1 cellular context compared by ENCODE assay signal in the genomic region with DNA sequence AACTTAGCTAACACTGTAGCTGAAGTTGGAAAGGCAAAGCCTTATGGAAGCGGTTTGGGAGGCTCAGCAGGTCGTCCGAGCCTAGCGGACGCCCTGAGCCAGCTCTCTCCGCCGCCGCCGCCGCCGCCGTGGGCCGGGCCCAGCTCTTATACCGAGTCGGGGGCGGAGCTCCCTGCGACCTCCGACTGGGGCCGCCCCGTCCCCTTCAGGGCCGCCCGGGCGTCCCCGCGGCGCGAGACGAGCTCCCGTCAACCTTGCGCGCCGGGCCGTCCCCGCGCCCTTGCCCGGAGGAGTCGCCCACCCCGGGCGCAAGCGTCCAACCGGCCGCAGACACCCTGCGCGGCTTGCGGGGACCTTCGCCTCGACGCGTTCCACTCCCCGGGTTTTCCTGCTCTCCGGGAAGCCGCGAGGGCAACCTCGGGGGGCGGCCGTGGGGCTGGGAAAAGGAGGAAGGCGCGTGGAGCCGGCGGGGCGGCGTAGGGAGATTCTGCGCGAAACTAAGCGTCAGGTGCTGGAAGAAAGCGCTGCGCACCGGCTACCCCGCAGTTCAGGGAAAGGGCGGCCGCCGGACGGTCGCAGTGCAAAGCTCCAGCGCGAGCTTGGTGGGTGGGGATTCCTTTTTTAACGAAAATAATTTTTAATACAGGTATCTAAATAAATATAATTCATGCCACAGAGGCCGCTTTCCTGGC.
TF ChIP-seq lines count a peak whose summit lies in the region.

A gene with protein sequence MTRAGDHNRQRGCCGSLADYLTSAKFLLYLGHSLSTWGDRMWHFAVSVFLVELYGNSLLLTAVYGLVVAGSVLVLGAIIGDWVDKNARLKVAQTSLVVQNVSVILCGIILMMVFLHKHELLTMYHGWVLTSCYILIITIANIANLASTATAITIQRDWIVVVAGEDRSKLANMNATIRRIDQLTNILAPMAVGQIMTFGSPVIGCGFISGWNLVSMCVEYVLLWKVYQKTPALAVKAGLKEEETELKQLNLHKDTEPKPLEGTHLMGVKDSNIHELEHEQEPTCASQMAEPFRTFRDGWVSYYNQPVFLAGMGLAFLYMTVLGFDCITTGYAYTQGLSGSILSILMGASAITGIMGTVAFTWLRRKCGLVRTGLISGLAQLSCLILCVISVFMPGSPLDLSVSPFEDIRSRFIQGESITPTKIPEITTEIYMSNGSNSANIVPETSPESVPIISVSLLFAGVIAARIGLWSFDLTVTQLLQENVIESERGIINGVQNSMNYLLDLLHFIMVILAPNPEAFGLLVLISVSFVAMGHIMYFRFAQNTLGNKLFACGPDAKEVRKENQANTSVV (minus strand): TSS at position 125 of the 692 bp plus-strand sequence. CDS start 326 bp downstream, outside the sequence.

TF ChIP-seq in HepG2, 621 proteins besides CTCF, POLR2A, EP300 and RAD21 (continued from another document and continues in another):
- TF ChIP-seq, protein P1, sequence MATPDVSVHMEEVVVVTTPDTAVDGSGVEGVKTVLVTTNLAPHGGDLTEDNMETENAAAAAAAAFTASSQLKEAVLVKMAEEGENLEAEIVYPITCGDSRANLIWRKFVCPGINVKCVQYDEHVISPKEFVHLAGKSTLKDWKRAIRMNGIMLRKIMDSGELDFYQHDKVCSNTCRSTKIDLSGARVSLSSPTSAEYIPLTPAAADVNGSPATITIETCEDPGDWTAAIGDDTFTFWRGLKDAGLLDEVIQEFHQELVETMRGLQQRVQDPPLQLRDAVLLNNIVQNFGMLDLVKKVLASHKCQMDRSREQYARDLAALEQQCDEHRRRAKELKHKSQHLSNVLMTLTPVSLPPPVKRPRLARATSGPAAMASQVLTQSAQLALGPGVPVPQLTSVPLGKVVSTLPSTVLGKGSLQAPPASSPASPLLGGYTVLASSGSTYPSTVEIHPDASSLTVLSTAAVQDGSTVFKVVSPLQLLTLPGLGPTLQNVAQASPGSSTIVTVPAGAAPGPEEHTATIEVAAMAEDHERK (CRISPR knock-in tag; IDR thresholded peaks at IDR 0.05; ENCODE audit: low read depth), result no peak; the same call in 1 of the 2 replicates
- TF ChIP-seq, protein P2, sequence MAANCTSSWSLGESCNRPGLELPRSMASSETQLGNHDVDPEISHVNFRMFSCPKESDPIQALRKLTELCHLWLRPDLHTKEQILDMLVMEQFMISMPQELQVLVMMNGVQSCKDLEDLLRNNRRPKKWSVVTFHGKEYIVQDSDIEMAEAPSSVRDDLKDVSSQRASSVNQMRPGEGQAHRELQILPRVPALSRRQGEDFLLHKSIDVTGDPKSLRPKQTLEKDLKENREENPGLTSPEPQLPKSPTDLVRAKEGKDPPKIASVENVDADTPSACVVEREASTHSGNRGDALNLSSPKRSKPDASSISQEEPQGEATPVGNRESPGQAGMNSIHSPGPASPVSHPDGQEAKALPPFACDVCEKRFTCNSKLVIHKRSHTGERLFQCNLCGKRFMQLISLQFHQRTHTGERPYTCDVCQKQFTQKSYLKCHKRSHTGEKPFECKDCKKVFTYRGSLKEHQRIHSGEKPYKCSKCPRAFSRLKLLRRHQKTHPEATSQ (CRISPR knock-in tag; IDR thresholded peaks at IDR 0.05; ENCODE audit: borderline replicate concordance), result peak; percentile 74; the same call in 1 of the 2 replicates
- TF ChIP-seq MEIS1 (CRISPR knock-in tag; IDR thresholded peaks at IDR 0.05; ENCODE audit: borderline replicate concordance), result no peak
- TF ChIP-seq NCOR1 (IDR thresholded peaks at IDR 0.05; ENCODE audit: borderline replicate concordance, low read length), result no peak; the same call in none of the 2 replicates
- TF ChIP-seq ZFAT (CRISPR knock-in tag; conservative IDR thresholded peaks at IDR 0.05), result 0 out of 2 replicates have a peak, but pooled peaks have one; percentile 65
- peak; percentile 75 for TF ChIP-seq TAF15 (IDR thresholded peaks at IDR 0.05; ENCODE audit: low read depth, low read length, poor library complexity, severe bottlenecking)
- TF ChIP-seq, protein P3, sequence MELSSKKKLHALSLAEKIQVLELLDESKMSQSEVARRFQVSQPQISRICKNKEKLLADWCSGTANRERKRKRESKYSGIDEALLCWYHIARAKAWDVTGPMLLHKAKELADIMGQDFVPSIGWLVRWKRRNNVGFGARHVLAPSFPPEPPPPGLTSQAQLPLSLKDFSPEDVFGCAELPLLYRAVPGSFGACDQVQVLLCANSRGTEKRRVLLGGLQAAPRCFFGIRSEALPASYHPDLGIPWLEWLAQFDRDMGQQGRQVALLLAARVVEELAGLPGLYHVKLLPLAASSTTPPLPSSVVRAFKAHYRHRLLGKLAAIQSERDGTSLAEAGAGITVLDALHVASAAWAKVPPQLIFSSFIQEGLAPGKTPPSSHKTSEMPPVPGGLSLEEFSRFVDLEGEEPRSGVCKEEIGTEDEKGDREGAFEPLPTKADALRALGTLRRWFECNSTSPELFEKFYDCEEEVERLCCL (CRISPR knock-in tag; IDR thresholded peaks at IDR 0.05; ENCODE audit: borderline replicate concordance), result no peak
- TF ChIP-seq, protein P4, sequence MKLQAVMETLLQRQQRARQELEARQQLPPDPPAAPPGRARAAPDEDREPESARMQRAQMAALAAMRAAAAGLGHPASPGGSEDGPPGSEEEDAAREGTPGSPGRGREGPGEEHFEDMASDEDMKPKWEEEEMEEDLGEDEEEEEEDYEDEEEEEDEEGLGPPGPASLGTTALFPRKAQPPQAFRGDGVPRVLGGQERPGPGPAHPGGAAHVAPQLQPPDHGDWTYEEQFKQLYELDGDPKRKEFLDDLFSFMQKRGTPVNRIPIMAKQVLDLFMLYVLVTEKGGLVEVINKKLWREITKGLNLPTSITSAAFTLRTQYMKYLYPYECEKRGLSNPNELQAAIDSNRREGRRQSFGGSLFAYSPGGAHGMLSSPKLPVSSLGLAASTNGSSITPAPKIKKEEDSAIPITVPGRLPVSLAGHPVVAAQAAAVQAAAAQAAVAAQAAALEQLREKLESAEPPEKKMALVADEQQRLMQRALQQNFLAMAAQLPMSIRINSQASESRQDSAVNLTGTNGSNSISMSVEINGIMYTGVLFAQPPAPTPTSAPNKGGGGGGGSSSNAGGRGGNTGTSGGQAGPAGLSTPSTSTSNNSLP (IDR thresholded peaks at IDR 0.05; ENCODE audit: low read depth, low read length), result no peak
- TF ChIP-seq ZNF816 (CRISPR knock-in tag; IDR thresholded peaks at IDR 0.05; ENCODE audit: borderline replicate concordance), result peak; percentile 49; the same call in 1 of the 2 replicates
- TF ChIP-seq HDAC6 (IDR thresholded peaks at IDR 0.05; ENCODE audit: low read depth, low read length), result 0 out of 2 replicates have a peak, but pooled peaks have one; percentile 72
- TF ChIP-seq YY1 (IDR thresholded peaks at IDR 0.05; ENCODE audit: insufficient read depth, insufficient replicate concordance, low read depth, low read length), result peak; percentile 84
- no peak for TF ChIP-seq PHF20 (CRISPR knock-in tag; IDR thresholded peaks at IDR 0.05)
- TF ChIP-seq, protein P5, sequence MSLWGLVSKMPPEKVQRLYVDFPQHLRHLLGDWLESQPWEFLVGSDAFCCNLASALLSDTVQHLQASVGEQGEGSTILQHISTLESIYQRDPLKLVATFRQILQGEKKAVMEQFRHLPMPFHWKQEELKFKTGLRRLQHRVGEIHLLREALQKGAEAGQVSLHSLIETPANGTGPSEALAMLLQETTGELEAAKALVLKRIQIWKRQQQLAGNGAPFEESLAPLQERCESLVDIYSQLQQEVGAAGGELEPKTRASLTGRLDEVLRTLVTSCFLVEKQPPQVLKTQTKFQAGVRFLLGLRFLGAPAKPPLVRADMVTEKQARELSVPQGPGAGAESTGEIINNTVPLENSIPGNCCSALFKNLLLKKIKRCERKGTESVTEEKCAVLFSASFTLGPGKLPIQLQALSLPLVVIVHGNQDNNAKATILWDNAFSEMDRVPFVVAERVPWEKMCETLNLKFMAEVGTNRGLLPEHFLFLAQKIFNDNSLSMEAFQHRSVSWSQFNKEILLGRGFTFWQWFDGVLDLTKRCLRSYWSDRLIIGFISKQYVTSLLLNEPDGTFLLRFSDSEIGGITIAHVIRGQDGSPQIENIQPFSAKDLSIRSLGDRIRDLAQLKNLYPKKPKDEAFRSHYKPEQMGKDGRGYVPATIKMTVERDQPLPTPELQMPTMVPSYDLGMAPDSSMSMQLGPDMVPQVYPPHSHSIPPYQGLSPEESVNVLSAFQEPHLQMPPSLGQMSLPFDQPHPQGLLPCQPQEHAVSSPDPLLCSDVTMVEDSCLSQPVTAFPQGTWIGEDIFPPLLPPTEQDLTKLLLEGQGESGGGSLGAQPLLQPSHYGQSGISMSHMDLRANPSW (CRISPR knock-in tag; IDR thresholded peaks at IDR 0.05; ENCODE audit: borderline replicate concordance), result peak; percentile 39; the same call in 1 of the 2 replicates
- peak; percentile 94 for TF ChIP-seq ZNF777 (CRISPR knock-in tag; IDR thresholded peaks at IDR 0.05)
- TF ChIP-seq ZNF432 (CRISPR knock-in tag; IDR thresholded peaks at IDR 0.05; ENCODE audit: borderline replicate concordance), result no peak
- TF ChIP-seq NKX3-1 (CRISPR knock-in tag; IDR thresholded peaks at IDR 0.05), result peak; percentile 62; the same call in 1 of the 2 replicates
- TF ChIP-seq PITX1 (CRISPR knock-in tag; IDR thresholded peaks at IDR 0.05), result no peak
- TF ChIP-seq, protein P6, sequence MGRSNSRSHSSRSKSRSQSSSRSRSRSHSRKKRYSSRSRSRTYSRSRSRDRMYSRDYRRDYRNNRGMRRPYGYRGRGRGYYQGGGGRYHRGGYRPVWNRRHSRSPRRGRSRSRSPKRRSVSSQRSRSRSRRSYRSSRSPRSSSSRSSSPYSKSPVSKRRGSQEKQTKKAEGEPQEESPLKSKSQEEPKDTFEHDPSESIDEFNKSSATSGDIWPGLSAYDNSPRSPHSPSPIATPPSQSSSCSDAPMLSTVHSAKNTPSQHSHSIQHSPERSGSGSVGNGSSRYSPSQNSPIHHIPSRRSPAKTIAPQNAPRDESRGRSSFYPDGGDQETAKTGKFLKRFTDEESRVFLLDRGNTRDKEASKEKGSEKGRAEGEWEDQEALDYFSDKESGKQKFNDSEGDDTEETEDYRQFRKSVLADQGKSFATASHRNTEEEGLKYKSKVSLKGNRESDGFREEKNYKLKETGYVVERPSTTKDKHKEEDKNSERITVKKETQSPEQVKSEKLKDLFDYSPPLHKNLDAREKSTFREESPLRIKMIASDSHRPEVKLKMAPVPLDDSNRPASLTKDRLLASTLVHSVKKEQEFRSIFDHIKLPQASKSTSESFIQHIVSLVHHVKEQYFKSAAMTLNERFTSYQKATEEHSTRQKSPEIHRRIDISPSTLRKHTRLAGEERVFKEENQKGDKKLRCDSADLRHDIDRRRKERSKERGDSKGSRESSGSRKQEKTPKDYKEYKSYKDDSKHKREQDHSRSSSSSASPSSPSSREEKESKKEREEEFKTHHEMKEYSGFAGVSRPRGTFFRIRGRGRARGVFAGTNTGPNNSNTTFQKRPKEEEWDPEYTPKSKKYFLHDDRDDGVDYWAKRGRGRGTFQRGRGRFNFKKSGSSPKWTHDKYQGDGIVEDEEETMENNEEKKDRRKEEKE (IDR thresholded peaks at IDR 0.05), result no peak
- no peak for TF ChIP-seq MBNL3 (CRISPR knock-in tag; conservative IDR thresholded peaks at IDR 0.05)
- TF ChIP-seq IKZF1 (IDR thresholded peaks at IDR 0.05), result no peak
- TF ChIP-seq, protein P7, sequence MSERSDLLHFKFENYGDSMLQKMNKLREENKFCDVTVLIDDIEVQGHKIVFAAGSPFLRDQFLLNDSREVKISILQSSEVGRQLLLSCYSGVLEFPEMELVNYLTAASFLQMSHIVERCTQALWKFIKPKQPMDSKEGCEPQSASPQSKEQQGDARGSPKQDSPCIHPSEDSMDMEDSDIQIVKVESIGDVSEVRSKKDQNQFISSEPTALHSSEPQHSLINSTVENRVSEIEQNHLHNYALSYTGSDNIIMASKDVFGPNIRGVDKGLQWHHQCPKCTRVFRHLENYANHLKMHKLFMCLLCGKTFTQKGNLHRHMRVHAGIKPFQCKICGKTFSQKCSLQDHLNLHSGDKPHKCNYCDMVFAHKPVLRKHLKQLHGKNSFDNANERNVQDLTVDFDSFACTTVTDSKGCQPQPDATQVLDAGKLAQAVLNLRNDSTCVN (CRISPR knock-in tag; IDR thresholded peaks at IDR 0.05; ENCODE audit: borderline replicate concordance), result no peak
- peak; percentile 84; the same call in 1 of the 2 replicates for TF ChIP-seq ZFP36L1 (CRISPR knock-in tag; IDR thresholded peaks at IDR 0.05)
- peak; percentile 65 for TF ChIP-seq SPEN (CRISPR knock-in tag; IDR thresholded peaks at IDR 0.05; ENCODE audit: low read depth)
- no peak for TF ChIP-seq ZNF264 (CRISPR knock-in tag; IDR thresholded peaks at IDR 0.05)
- no peak; the same call in 1 of the 2 replicates for TF ChIP-seq ZNF766 (CRISPR knock-in tag; IDR thresholded peaks at IDR 0.05; ENCODE audit: borderline replicate concordance)
- TF ChIP-seq, protein P8, sequence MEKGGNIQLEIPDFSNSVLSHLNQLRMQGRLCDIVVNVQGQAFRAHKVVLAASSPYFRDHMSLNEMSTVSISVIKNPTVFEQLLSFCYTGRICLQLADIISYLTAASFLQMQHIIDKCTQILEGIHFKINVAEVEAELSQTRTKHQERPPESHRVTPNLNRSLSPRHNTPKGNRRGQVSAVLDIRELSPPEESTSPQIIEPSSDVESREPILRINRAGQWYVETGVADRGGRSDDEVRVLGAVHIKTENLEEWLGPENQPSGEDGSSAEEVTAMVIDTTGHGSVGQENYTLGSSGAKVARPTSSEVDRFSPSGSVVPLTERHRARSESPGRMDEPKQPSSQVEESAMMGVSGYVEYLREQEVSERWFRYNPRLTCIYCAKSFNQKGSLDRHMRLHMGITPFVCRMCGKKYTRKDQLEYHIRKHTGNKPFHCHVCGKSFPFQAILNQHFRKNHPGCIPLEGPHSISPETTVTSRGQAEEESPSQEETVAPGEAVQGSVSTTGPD (CRISPR knock-in tag; IDR thresholded peaks at IDR 0.05), result no peak
- TF ChIP-seq, protein P9, sequence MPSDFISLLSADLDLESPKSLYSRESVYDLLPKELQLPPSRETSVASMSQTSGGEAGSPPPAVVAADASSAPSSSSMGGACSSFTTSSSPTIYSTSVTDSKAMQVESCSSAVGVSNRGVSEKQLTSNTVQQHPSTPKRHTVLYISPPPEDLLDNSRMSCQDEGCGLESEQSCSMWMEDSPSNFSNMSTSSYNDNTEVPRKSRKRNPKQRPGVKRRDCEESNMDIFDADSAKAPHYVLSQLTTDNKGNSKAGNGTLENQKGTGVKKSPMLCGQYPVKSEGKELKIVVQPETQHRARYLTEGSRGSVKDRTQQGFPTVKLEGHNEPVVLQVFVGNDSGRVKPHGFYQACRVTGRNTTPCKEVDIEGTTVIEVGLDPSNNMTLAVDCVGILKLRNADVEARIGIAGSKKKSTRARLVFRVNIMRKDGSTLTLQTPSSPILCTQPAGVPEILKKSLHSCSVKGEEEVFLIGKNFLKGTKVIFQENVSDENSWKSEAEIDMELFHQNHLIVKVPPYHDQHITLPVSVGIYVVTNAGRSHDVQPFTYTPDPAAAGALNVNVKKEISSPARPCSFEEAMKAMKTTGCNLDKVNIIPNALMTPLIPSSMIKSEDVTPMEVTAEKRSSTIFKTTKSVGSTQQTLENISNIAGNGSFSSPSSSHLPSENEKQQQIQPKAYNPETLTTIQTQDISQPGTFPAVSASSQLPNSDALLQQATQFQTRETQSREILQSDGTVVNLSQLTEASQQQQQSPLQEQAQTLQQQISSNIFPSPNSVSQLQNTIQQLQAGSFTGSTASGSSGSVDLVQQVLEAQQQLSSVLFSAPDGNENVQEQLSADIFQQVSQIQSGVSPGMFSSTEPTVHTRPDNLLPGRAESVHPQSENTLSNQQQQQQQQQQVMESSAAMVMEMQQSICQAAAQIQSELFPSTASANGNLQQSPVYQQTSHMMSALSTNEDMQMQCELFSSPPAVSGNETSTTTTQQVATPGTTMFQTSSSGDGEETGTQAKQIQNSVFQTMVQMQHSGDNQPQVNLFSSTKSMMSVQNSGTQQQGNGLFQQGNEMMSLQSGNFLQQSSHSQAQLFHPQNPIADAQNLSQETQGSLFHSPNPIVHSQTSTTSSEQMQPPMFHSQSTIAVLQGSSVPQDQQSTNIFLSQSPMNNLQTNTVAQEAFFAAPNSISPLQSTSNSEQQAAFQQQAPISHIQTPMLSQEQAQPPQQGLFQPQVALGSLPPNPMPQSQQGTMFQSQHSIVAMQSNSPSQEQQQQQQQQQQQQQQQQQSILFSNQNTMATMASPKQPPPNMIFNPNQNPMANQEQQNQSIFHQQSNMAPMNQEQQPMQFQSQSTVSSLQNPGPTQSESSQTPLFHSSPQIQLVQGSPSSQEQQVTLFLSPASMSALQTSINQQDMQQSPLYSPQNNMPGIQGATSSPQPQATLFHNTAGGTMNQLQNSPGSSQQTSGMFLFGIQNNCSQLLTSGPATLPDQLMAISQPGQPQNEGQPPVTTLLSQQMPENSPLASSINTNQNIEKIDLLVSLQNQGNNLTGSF (CRISPR knock-in tag; IDR thresholded peaks at IDR 0.05), result peak; percentile 89
